In genomic region chr1:89704014-89704413, GRCh38 we compare ENCODE assay signal across 1 cellular context.
A peak's percentile ranks its signal among the peaks of the same experiment; 100 is the strongest.
TF ChIP-seq lines count a peak whose summit lies in the region.

No MANE protein-coding gene starts in this region.

TF ChIP-seq in K562, 482 proteins besides CTCF, POLR2A, EP300 and RAD21 (continued from another document):
- TF ChIP-seq THRB (CRISPR knock-in tag; conservative IDR thresholded peaks at IDR 0.05) (no peak), ZNF239 (CRISPR knock-in tag; IDR thresholded peaks at IDR 0.05) (no peak), EP400 (IDR thresholded peaks at IDR 0.05) (no peak), SMARCE1 (IDR thresholded peaks at IDR 0.05) (no peak), TCF7 (IDR thresholded peaks at IDR 0.05; ENCODE audit: borderline replicate concordance) (no peak), KDM1A (IDR thresholded peaks at IDR 0.05) (peak; percentile 33 to 48; a peak in 2 of 4 replicates), SIRT6 (IDR thresholded peaks at IDR 0.05; ENCODE audit: low read depth, low read length) (no peak), HLTF (IDR thresholded peaks at IDR 0.05) (no peak), BMI1 (IDR thresholded peaks at IDR 0.05; ENCODE audit: low read length) (no peak), NUFIP1 (IDR thresholded peaks at IDR 0.05; ENCODE audit: partially characterized antibody) (no peak), DMBX1 (CRISPR knock-in tag; IDR thresholded peaks at IDR 0.05; ENCODE audit: borderline replicate concordance) (no peak), JUNB (CRISPR knock-in tag; conservative IDR thresholded peaks at IDR 0.05) (no peak), KLF16 (IDR thresholded peaks at IDR 0.05) (no peak), THRAP3 (IDR thresholded peaks at IDR 0.05; ENCODE audit: borderline replicate concordance) (no peak), NR2C1 (IDR thresholded peaks at IDR 0.05) (peak; percentile 71; the same call in 1 of the 2 replicates), NR2C1 (tag; IDR thresholded peaks at IDR 0.05) (peak; percentile 59), ZNF511 (CRISPR knock-in tag; IDR thresholded peaks at IDR 0.05) (no peak), BRF2 (IDR thresholded peaks at IDR 0.05; ENCODE audit: borderline replicate concordance, insufficient read depth, insufficient read length) (no peak), MECOM (CRISPR knock-in tag; IDR thresholded peaks at IDR 0.05) (0 out of 2 replicates have a peak, but pooled peaks have one; percentile 12), POLR3A (IDR thresholded peaks at IDR 0.05; ENCODE audit: borderline replicate concordance, extremely low read depth, insufficient read depth, insufficient read length) (no peak), RNF2 (IDR thresholded peaks at IDR 0.05) (no peak), ZNF586 (CRISPR knock-in tag; conservative IDR thresholded peaks at IDR 0.05) (no peak), ZNF518B (CRISPR knock-in tag; IDR thresholded peaks at IDR 0.05) (no peak), SRSF3 (IDR thresholded peaks at IDR 0.05; ENCODE audit: insufficient read depth, low read length) (no peak), NRF1 (conservative IDR thresholded peaks at IDR 0.05 in 1 of 2, IDR thresholded peaks at IDR 0.05 in 1 of 2) (no peak), ZC3H11A (IDR thresholded peaks at IDR 0.05; ENCODE audit: low read depth, low read length) (no peak), ESRRA (IDR thresholded peaks at IDR 0.05; ENCODE audit: borderline replicate concordance, low read depth) (peak; percentile 46; the same call in 1 of the 2 replicates), ZNF23 (CRISPR knock-in tag; IDR thresholded peaks at IDR 0.05) (no peak)
- TF ChIP-seq, protein P1, sequence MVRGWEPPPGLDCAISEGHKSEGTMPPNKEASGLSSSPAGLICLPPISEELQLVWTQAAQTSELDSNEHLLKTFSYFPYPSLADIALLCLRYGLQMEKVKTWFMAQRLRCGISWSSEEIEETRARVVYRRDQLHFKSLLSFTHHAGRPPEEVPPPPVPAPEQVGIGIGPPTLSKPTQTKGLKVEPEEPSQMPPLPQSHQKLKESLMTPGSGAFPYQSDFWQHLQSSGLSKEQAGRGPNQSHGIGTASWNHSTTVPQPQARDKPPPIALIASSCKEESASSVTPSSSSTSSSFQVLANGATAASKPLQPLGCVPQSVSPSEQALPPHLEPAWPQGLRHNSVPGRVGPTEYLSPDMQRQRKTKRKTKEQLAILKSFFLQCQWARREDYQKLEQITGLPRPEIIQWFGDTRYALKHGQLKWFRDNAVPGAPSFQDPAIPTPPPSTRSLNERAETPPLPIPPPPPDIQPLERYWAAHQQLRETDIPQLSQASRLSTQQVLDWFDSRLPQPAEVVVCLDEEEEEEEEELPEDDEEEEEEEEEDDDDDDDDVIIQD (CRISPR knock-in tag; IDR thresholded peaks at IDR 0.05), result no peak
- TF ChIP-seq, protein P2, sequence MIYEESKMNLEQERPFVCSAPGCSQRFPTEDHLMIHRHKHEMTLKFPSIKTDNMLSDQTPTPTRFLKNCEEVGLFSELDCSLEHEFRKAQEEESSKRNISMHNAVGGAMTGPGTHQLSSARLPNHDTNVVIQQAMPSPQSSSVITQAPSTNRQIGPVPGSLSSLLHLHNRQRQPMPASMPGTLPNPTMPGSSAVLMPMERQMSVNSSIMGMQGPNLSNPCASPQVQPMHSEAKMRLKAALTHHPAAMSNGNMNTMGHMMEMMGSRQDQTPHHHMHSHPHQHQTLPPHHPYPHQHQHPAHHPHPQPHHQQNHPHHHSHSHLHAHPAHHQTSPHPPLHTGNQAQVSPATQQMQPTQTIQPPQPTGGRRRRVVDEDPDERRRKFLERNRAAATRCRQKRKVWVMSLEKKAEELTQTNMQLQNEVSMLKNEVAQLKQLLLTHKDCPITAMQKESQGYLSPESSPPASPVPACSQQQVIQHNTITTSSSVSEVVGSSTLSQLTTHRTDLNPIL (CRISPR knock-in tag; IDR thresholded peaks at IDR 0.05), result no peak
- TF ChIP-seq, protein P3, sequence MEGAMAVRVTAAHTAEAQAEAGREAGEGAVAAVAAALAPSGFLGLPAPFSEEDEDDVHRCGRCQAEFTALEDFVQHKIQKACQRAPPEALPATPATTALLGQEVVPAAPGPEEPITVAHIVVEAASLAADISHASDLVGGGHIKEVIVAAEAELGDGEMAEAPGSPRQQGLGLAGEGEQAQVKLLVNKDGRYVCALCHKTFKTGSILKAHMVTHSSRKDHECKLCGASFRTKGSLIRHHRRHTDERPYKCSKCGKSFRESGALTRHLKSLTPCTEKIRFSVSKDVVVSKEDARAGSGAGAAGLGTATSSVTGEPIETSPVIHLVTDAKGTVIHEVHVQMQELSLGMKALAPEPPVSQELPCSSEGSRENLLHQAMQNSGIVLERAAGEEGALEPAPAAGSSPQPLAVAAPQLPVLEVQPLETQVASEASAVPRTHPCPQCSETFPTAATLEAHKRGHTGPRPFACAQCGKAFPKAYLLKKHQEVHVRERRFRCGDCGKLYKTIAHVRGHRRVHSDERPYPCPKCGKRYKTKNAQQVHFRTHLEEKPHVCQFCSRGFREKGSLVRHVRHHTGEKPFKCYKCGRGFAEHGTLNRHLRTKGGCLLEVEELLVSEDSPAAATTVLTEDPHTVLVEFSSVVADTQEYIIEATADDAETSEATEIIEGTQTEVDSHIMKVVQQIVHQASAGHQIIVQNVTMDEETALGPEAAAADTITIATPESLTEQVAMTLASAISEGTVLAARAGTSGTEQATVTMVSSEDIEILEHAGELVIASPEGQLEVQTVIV (CRISPR knock-in tag; IDR thresholded peaks at IDR 0.05; ENCODE audit: borderline replicate concordance), result no peak
